Comparison of ENCODE assay signal across 1 cellular context in the genomic region with DNA sequence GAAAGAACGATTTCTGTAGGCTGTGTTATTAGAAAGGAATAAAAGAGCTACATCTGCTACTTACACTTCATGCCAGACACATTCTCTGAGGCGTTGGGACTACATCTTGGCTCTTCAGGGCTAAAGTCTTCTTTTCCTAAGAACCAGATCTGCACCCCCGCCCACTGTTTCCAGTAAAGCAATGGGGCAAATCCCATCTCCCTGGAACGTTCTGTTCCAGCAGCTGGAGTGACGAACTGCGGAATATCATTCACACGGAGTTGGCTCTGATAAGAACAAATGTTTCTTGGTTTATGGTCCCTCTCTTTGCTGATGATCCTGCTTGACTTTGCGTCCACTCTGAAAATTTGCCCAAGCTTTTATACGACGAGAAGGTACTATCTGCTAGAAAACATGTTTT.
TF ChIP-seq lines count a peak whose summit lies in the region.

No MANE protein-coding gene starts in this region.

TF ChIP-seq in GM23338, 12 proteins besides CTCF, POLR2A, EP300 and RAD21 (continued from another document):
- no peak for TF ChIP-seq POLR2AphosphoS5 (IDR thresholded peaks at IDR 0.05; ENCODE audit: low read depth)
- TF ChIP-seq ZNF331 (CRISPR knock-in tag; IDR thresholded peaks at IDR 0.05; ENCODE audit: low read depth) = no peak
- no peak for TF ChIP-seq CREB1 (CRISPR knock-in tag; IDR thresholded peaks at IDR 0.05; ENCODE audit: low read depth)
- TF ChIP-seq NANOG (IDR thresholded peaks at IDR 0.05; ENCODE audit: borderline replicate concordance) = no peak
